ENCODE assay signal across 8 cellular contexts in genomic region chr12:56496704-56497103, GRCh38. TPM values are rescaled to one million over a fixed set of nuclear protein-coding genes. Genes with fewer than 3 reads are reported as not detected.
DNase-seq lines count a peak whose midpoint lies in the region; ATAC-seq and TF ChIP-seq lines count a peak whose summit lies in the region.
"Not testable (repeated sequence)": the region's sequence is repeated elsewhere in the genome, so short reads cannot be mapped to it uniquely, and the experiment has no call there.
"Had no signal": no experiment of that assay in that cellular context is flagged by ENCODE, and none has a peak within 500 bp of the region (broad histone marks: within the 10 kb centered on the region; RNA-seq: fewer than 3 reads in every experiment).

No MANE protein-coding gene starts in this region.

- not testable (repeated sequence) for H3K9me2 ChIP-seq in OCI-LY7 (ENCODE audit: insufficient read depth, low read length)

- intact Hi-C loops in OCI-LY7 (cut with micrococcal nuclease; ENCODE audit: unreplicated experiment); ascending aorta (cut with DNase I); mucosa of descending colon (cut with DNase I, micrococcal nuclease): not testable (repeated sequence)

- not testable (repeated sequence) for H3K4me3 ChIP-seq in GM12865 (ENCODE audit: low read depth, low read length); OCI-LY7 (ENCODE audit: low read depth, low read length, poor library complexity, severe bottlenecking); ascending aorta; fibroblast of the aortic adventitia (ENCODE audit: low read depth, low read length); mucosa of descending colon

- H4K20me1 ChIP-seq in OCI-LY7 (ENCODE audit: insufficient read depth, low read length): not testable (repeated sequence)

- not testable (repeated sequence) for ATAC-seq in mucosa of descending colon

- POLR2A ChIA-PET in OCI-LY7 (lab: Charles Lee): not testable (repeated sequence)

- not testable (repeated sequence) for H3K27ac ChIP-seq in OCI-LY7 (ENCODE audit: low read depth, low read length, poor library complexity, severe bottlenecking); ascending aorta

- not testable (repeated sequence) for H3K79me2 ChIP-seq in OCI-LY7 (ENCODE audit: insufficient read depth, low read depth, low read length)

- not testable (repeated sequence) for H2AFZ ChIP-seq in OCI-LY7 (ENCODE audit: low read length)

- DNase-seq in GM12865 (ENCODE audit: low read depth): not testable (repeated sequence)
- peak; percentile 39 for DNase-seq in OCI-LY7 (ENCODE audit: low spot score)
- DNase-seq in activated CD4-positive, alpha-beta T cell treated with anti-CD3 and anti-CD28 coated beads, Interleukin-2, amount 50 U/mL, for 1 hour: peak; percentile 50
- DNase-seq in ascending aorta (ENCODE audit: low spot score in 2 of 2): peak in 1 of 2 donors; percentile 82
- DNase-seq in fibroblast of the aortic adventitia (ENCODE audit: low read depth): peak; percentile 30
- DNase-seq in mucosa of descending colon: peak in 2 of 3 donors; percentile 73 to 77
- peak; percentile 68 for DNase-seq in stimulated activated CD4-positive, alpha-beta T cell treated with anti-CD3 and anti-CD28 coated beads, Interleukin-4, amount 100 ng/mL, for 1 hour

- not testable (repeated sequence) for H3K9me3 ChIP-seq in OCI-LY7 (ENCODE audit: low read length); ascending aorta; mucosa of descending colon

- not testable (repeated sequence) for H3K4me1 ChIP-seq in OCI-LY7 (ENCODE audit: insufficient read depth, low read length, poor library complexity, severe bottlenecking); ascending aorta; mucosa of descending colon (ENCODE audit: low read depth)

- not testable (repeated sequence) for H3K36me3 ChIP-seq in OCI-LY7 (ENCODE audit: insufficient read depth, low read length); ascending aorta; mucosa of descending colon (ENCODE audit: low read depth)

- BruUV-seq in OCI-LY7 (replicated peaks; lab: Mats Ljungman, UMichigan): not testable (repeated sequence)

- not testable (repeated sequence) for H3K4me2 ChIP-seq in OCI-LY7 (ENCODE audit: low read length)

- CTCF ChIA-PET in OCI-LY7 (lab: Charles Lee; ENCODE audit: unreplicated experiment): not testable (repeated sequence)

- not testable (repeated sequence) for H3K27me3 ChIP-seq in ascending aorta

- peak; percentile 45 for TF ChIP-seq CTCF in GM12865 (IDR thresholded peaks at IDR 0.05; ENCODE audit: insufficient read depth, low read depth, low read length, missing control alignments)
- TF ChIP-seq CTCF in OCI-LY7 (conservative IDR thresholded peaks at IDR 0.05; ENCODE audit: low read length): peak; percentile 54
- peak in 2 of 3 experiments; percentile 50 to 51 for TF ChIP-seq CTCF in ascending aorta (IDR thresholded peaks at IDR 0.05)
- peak; percentile 57 for TF ChIP-seq CTCF in fibroblast of the aortic adventitia (IDR thresholded peaks at IDR 0.05; ENCODE audit: insufficient read depth, low read length)
- TF ChIP-seq CTCF in mucosa of descending colon (IDR thresholded peaks at IDR 0.05): peak; percentile 19

RNA-seq across cellular contexts. Expression of gene GLS2, which starts 8.7 kb away (rescaled TPM):
- not detected in 2 replicates for total RNA-seq in OCI-LY7 (2014; rRNA removed; shearing (Covaris generic))
- total RNA-seq in OCI-LY7 (2022) (not detected in 2 replicates), ascending aorta (not detected), fibroblast of the aortic adventitia (ENCODE audit: low replicate concordance) (0.36 TPM in 1 of 2 replicates, not detected in the other), mucosa of descending colon (1 to 10 TPM in 2 of 3 donors, under 1 TPM in 1; 0.51 to 1.5 (median 1.2) TPM)

RNA-seq across cellular contexts. Expression of gene RBMS2, which starts 24.9 kb away (rescaled TPM):
- total RNA-seq in OCI-LY7 (2014; rRNA removed; shearing (Covaris generic)): 0.32 and 2.2 TPM in 2 replicates
- total RNA-seq in OCI-LY7 (2022) (0.27 and 1.1 TPM in 2 replicates), ascending aorta (21.3 TPM), fibroblast of the aortic adventitia (ENCODE audit: low replicate concordance) (7.1 and 19.2 TPM in 2 replicates), mucosa of descending colon (10 to 100 TPM; 35.9 to 47.8 (median 41.0) TPM)

RNA-seq across cellular contexts. Expression of gene SPRYD4, which starts 28.3 kb away (rescaled TPM):
- 5.3 and 5.9 TPM in 2 replicates for total RNA-seq in OCI-LY7 (2014; rRNA removed; shearing (Covaris generic))
- total RNA-seq in OCI-LY7 (2022) (6.9 and 7.5 TPM in 2 replicates), ascending aorta (0.43 TPM), fibroblast of the aortic adventitia (ENCODE audit: low replicate concordance) (2.3 and 3.0 TPM in 2 replicates), mucosa of descending colon (1 to 10 TPM; 4.3 to 5.2 (median 4.9) TPM)

RNA-seq across cellular contexts. Expression of gene MIP, which starts 42.2 kb away (rescaled TPM):
- not detected in 2 replicates for total RNA-seq in OCI-LY7 (2014; rRNA removed; shearing (Covaris generic))
- 0.57 TPM in 1 of 2 replicates, not detected in the other for total RNA-seq in OCI-LY7 (2022)
- total RNA-seq in ascending aorta: not detected
- total RNA-seq in fibroblast of the aortic adventitia (ENCODE audit: low replicate concordance): not detected in 2 replicates
- not detected for total RNA-seq in mucosa of descending colon
- total RNA-seq: glomerular endothelial cell had no signal

RNA-seq across cellular contexts. Expression of gene TIMELESS, which starts 47.5 kb away (rescaled TPM):
- 44.8 and 46.5 TPM in 2 replicates for total RNA-seq in OCI-LY7 (2014; rRNA removed; shearing (Covaris generic))
- total RNA-seq in OCI-LY7 (2022) (103 and 115 TPM in 2 replicates), ascending aorta (2.0 TPM), fibroblast of the aortic adventitia (ENCODE audit: low replicate concordance) (1.6 and 15.9 TPM in 2 replicates), mucosa of descending colon (10 to 100 TPM in 1 of 3 donors, 1 to 10 TPM in 2; 7.7 to 14.3 (median 8.4) TPM)
